ENCODE assay signal across 23 cellular contexts in the genomic region with DNA sequence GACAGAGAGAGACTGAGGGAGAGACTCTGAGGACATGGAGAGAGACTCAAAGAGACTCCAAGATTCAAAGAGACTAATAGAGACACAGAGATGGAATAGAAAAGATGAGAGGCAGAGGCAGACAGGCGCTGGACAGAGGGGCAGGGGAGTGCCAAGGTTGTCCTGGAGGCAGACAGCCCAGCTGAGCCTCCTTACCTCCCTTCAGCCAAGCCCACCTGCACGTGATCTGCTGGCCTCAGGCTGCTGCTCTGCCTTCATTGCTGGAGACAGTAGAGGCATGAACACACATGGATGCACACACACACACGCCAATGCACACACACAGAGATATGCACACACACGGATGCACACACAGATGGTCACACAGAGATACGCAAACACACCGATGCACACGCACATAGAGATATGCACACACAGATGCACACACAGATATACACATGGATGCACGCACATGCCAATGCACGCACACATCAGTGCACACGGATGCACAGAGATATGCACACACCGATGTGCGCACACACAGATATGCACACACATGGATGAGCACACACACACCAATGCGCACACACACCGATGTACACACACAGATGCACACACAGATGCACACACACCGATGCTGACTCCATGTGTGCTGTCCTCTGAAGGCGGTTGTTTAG. TPM values are rescaled to one million over a fixed set of nuclear protein-coding genes. Genes with fewer than 3 reads are reported as not detected.
DNase-seq lines count a peak whose midpoint lies in the region; ATAC-seq, FAIRE-seq and TF ChIP-seq lines count a peak whose summit lies in the region.
"Had no signal": no experiment of that assay in that cellular context is flagged by ENCODE, and none has a peak within 500 bp of the region (broad histone marks: within the 10 kb centered on the region; RNA-seq: fewer than 3 reads in every experiment).

No MANE protein-coding gene starts in this region.

- 68% methylated on average over 16 of the region's 16 CpGs for WGBS in GM12878 (ENCODE audit: insufficient coverage, insufficient replicate concordance, low lambda C conversion rate, missing lambda C conversion rate)
- WGBS in stomach, 5 donors, result 84 to 90% (median 88%) methylated on average over 16 of the region's 16 CpGs

- H3K27me3 Mint-ChIP-seq in activated CD4-positive, alpha-beta memory T cell treated with anti-CD3 and anti-CD28 coated beads for 36 hours, result no peaks in the 10 kb centered on the region
- H3K27me3 Mint-ChIP-seq: CD4-positive, alpha-beta T cell had no signal

- H3K36me3 Mint-ChIP-seq in activated CD4-positive, alpha-beta memory T cell treated with anti-CD3 and anti-CD28 coated beads for 36 hours, result no peaks in the 10 kb centered on the region

- no peaks in the 10 kb centered on the region for H3K4me1 Mint-ChIP-seq in activated CD4-positive, alpha-beta memory T cell treated with anti-CD3 and anti-CD28 coated beads for 36 hours (ENCODE audit: low read depth)

- no peaks in the 10 kb centered on the region for H4K20me1 ChIP-seq in GM12878 (ENCODE audit: control insufficient read depth, insufficient read depth)

- CTCF ChIA-PET in HEK293 (lab: Yijun Ruan, JAX), result interaction anchor here (0.5 kb wide), 1 partner anchor 84 kb away, joined by 3 read pairs; no protein-coding TSS in a partner anchor
- CTCF ChIA-PET in GM12878 (lab: Yijun Ruan, JAX), result no interaction called here
- CTCF ChIA-PET in activated CD4-positive, alpha-beta memory T cell treated with anti-CD3 and anti-CD28 coated beads for 36 hours (lab: Charles Lee), result no interaction called here

- BruUV-seq in GM12878 (replicated peaks; lab: Mats Ljungman, UMichigan), result no TSS peak

- no peak for TF ChIP-seq CTCF in HEK293 (tag by site-specific recombination; IDR thresholded peaks at IDR 0.05)
- no peak for TF ChIP-seq CTCF in GM12878 (IDR thresholded peaks at IDR 0.05 in 2 of 3, conservative IDR thresholded peaks at IDR 0.05 in 1 of 3; ENCODE audit: control insufficient read depth in 2 of 3, extremely low read depth in 1 of 3, insufficient read depth in 1 of 3, low read depth in 3 of 3, low read length in 3 of 3)
- no peak for TF ChIP-seq CTCF in stomach (IDR thresholded peaks at IDR 0.05)

- H3K27ac ChIP-seq in HEK293 (ENCODE audit: extremely low read depth, low read depth, low read length), result no peak overlapping the region
- no peak overlapping the region for H3K27ac ChIP-seq in GM12878 (ENCODE audit: control insufficient read depth, insufficient read depth)
- H3K27ac ChIP-seq in stomach, result no peak overlapping the region
- H3K27ac ChIP-seq: GM23248, HL-60, KMS-11 had no signal

- H3K4me2 ChIP-seq in GM12878 (ENCODE audit: control insufficient read depth, insufficient read depth), result no peak overlapping the region
- H3K4me2 ChIP-seq: KMS-11 had no signal

- intact Hi-C loops in GM12878 (cut with micrococcal nuclease; ENCODE audit: unreplicated experiment), result no loop called here
- intact Hi-C loops in stomach (cut with DNase I; ENCODE audit: low total_unique reads), result no loop called here
- intact Hi-C loops in activated CD4-positive, alpha-beta memory T cell treated with anti-CD3 and anti-CD28 coated beads for 36 hours (cut with micrococcal nuclease), result no loop called here

- TF ChIP-seq POLR2A in GM12878 (IDR thresholded peaks at IDR 0.05; ENCODE audit: low read depth, low read length), result no peak
- TF ChIP-seq POLR2A in stomach (IDR thresholded peaks at IDR 0.05), result no peak

- POLR2A ChIA-PET in HEK293 (lab: Yijun Ruan, JAX), result no interaction called here
- POLR2A ChIA-PET in GM12878 (lab: Charles Lee), result no interaction called here
- POLR2A ChIA-PET in activated CD4-positive, alpha-beta memory T cell treated with anti-CD3 and anti-CD28 coated beads for 36 hours (lab: Charles Lee), result no interaction called here

- in situ Hi-C loops in GM12878 (cut with MboI), result no loop called here

- H3K27me3 ChIP-seq in GM12878 (replicated peaks in 1 of 2; ENCODE audit: control insufficient read depth in 2 of 2, insufficient read depth in 2 of 2, low read length in 1 of 2), result no peaks in the 10 kb centered on the region
- H3K27me3 ChIP-seq in stomach, result peaks cover 0 to 11% (median 5%) of the 10 kb centered on the region in 3 donors
- H3K27me3 ChIP-seq in MG63, result no peaks in the 10 kb centered on the region

- H3K4me3 Mint-ChIP-seq in activated CD4-positive, alpha-beta memory T cell treated with anti-CD3 and anti-CD28 coated beads for 36 hours, result no peak overlapping the region
- H3K4me3 Mint-ChIP-seq: CD4-positive, alpha-beta T cell; HFFc6 had no signal

- no peak overlapping the region for H3K4me3 ChIP-seq in HEK293 (ENCODE audit: low read depth, low read length)
- no peak overlapping the region for H3K4me3 ChIP-seq in GM12878
- no peak overlapping the region for H3K4me3 ChIP-seq in stomach
- H3K4me3 ChIP-seq in MG63, result no peak overlapping the region
- H3K4me3 ChIP-seq: GM23248 had no signal

- SMC1A ChIA-PET in GM12878 (lab: Charles Lee; ENCODE audit: uncharacterized antibody, unreplicated experiment), result no interaction called here

- no peaks in the 10 kb centered on the region for H3K9me3 ChIP-seq in HEK293 (ENCODE audit: control insufficient read depth, insufficient read depth, low read depth, low read length)
- H3K9me3 ChIP-seq in GM12878 (replicated peaks; ENCODE audit: control insufficient read depth, insufficient read depth, low read length), result no peaks in the 10 kb centered on the region
- H3K9me3 ChIP-seq in stomach, result no peaks in the 10 kb centered on the region
- no peaks in the 10 kb centered on the region for H3K9me3 ChIP-seq in MG63

- TF ChIP-seq EP300 in GM12878 (IDR thresholded peaks at IDR 0.05; ENCODE audit: borderline replicate concordance in 1 of 2, control insufficient read depth in 1 of 2, low read depth in 2 of 2, low read length in 2 of 2), result no peak
- TF ChIP-seq EP300 in stomach (IDR thresholded peaks at IDR 0.05), result no peak

- no peak overlapping the region for H3K27ac Mint-ChIP-seq in activated CD4-positive, alpha-beta memory T cell treated with anti-CD3 and anti-CD28 coated beads for 36 hours
- H3K27ac Mint-ChIP-seq: CD4-positive, alpha-beta T cell; HFFc6 had no signal

- no peaks in the 10 kb centered on the region for H3K9me3 Mint-ChIP-seq in activated CD4-positive, alpha-beta memory T cell treated with anti-CD3 and anti-CD28 coated beads for 36 hours
- H3K9me3 Mint-ChIP-seq: CD4-positive, alpha-beta T cell; HFFc6 had no signal

- H2AFZ ChIP-seq in GM12878 (ENCODE audit: control insufficient read depth, low read depth, low read length), result no peak overlapping the region
- H2AFZ ChIP-seq: GM23248 had no signal

- FAIRE-seq in GM12878 (lab: Jason Lieb, UNC), result no peak
- FAIRE-seq: GM12892 had no signal

- H3K79me2 ChIP-seq in GM12878 (ENCODE audit: control insufficient read depth, insufficient read depth, low read length), result no peaks in the 10 kb centered on the region

- no peak for ATAC-seq in GM12878
- ATAC-seq: Right ventricle myocardium inferior had no signal

- DNase-seq in GM12878 (ENCODE audit: low read depth, low spot score) (no peak), mesenteric fat pad (ENCODE audit: low spot score) (peak; percentile 69), stomach (peak; percentile 7), MG63 (no peak)
- DNase-seq in activated CD4-positive, alpha-beta memory T cell treated with anti-CD3 and anti-CD28 coated beads for 36 hours, result no peak
- DNase-seq in effector CD8-positive, alpha-beta T cell (lab: John Stamatoyannopoulos, UW), result no peak
- DNase-seq: ACHN; CD4-positive, alpha-beta T cell; DMS79; GM23248; HFFc6; NCI-H1105 treated with DMSO at 0.1 percent for 48 hours; NCI-H187 treated with DMSO at 0.1 percent for 48 hours; NCI-H2171 treated with DMSO at 0.1 percent for 48 hours; NCI-H774 had no signal

- RAD21 ChIA-PET in GM12878 (lab: Charles Lee; ENCODE audit: unreplicated experiment), result no interaction called here

- H3K9ac ChIP-seq in GM12878 (ENCODE audit: control insufficient read depth, insufficient read depth, low read length), result no peak overlapping the region
- H3K9ac ChIP-seq: GM23248, KMS-11 had no signal

- H3K4me1 ChIP-seq in HEK293 (ENCODE audit: control insufficient read depth, insufficient read depth, low read length), result no peaks in the 10 kb centered on the region
- no peaks in the 10 kb centered on the region for H3K4me1 ChIP-seq in GM12878 (ENCODE audit: control insufficient read depth, insufficient read depth, low read length)
- H3K4me1 ChIP-seq in stomach, result peaks cover 11 to 21% (median 16%) of the 10 kb centered on the region in 4 donors

- TF ChIP-seq RAD21 in GM12878 (IDR thresholded peaks at IDR 0.05; ENCODE audit: insufficient read depth, low read depth, low read length), result no peak

- H3K36me3 ChIP-seq in HEK293 (ENCODE audit: control insufficient read depth in 2 of 2, insufficient read depth in 1 of 2, low read length in 2 of 2) (no peaks in the 10 kb centered on the region), GM12878 (ENCODE audit: control insufficient read depth in 2 of 2, insufficient read depth in 2 of 2, low read length in 1 of 2) (no peaks in the 10 kb centered on the region), stomach (no peaks in the 10 kb centered on the region), MG63 (no peaks in the 10 kb centered on the region)

RNA-seq across cellular contexts. Expression of a gene that starts 3.3 kb away (rescaled TPM):
- not detected in 2 replicates for total RNA-seq in GM12878 (2013; cell fraction: nucleolus; rRNA removed)
- total RNA-seq in GM12878 (2014; rRNA removed) (not detected in 2 replicates), GM12878 (2014; rRNA removed; fragmentation: Illumina TruSeq; extraction: Trizol) (not detected in 2 replicates), GM12878 (2021) (not detected in 2 replicates), mesenteric fat pad (6.6 TPM), stomach (10 to 100 TPM in 1 of 5 donors, 1 to 10 TPM in 1, under 1 TPM in 1, not detected in 2; 0.45 to 14.9 (median 3.0) TPM)
- polyA plus RNA-seq in GM12878 (2011; ENCODE audit: low read depth), result not detected
- polyA plus RNA-seq in GM12878 (2011; rRNA removed) (not detected in 2 replicates), GM12878 (2014; fragmentation: Illumina TruSeq; extraction: Trizol) (not detected in 2 replicates), GM12878 (2014; fragmentation: Nextera tagmentation; extraction: Ambion mirVana) (not detected), GM12878 (2014; rRNA removed) (not detected in 2 replicates), GM12878 (2016; fragmentation: Nextera tagmentation; extraction: Ambion mirVana) (not detected), stomach (1 to 10 TPM; 3.1 to 8.0 (median 3.5) TPM)
- polyA plus RNA-seq in GM12878 (2011; cell fraction: cytosol; rRNA removed), result not detected in 2 replicates
- not detected in 2 replicates for polyA plus RNA-seq in GM12878 (2011; cell fraction: nucleus; rRNA removed)
- polyA plus RNA-seq in GM12878 (2012), result 0.14 TPM in 1 of 2 replicates, not detected in the other
- not detected in 2 replicates for polyA minus RNA-seq in GM12878 (2011; rRNA and poly(A)+ RNA removed)
- not detected in 2 replicates for polyA minus RNA-seq in GM12878 (2011; cell fraction: cytosol; rRNA and poly(A)+ RNA removed)
- not detected in 2 replicates for polyA minus RNA-seq in GM12878 (2011; cell fraction: nucleus; rRNA and poly(A)+ RNA removed)
- total RNA-seq in activated CD4-positive, alpha-beta memory T cell treated with anti-CD3 and anti-CD28 coated beads for 36 hours, result not detected
- not detected in 2 replicates for total RNA-seq in MG63 (2014; rRNA removed; shearing (Covaris generic); ENCODE audit: low replicate concordance)
- total RNA-seq: CD4-positive, alpha-beta T cell; G401; MCF 10A had no signal

RNA-seq across cellular contexts. Expression of a gene that starts 13.7 kb away (rescaled TPM):
- total RNA-seq in GM12878 (2013; cell fraction: nucleolus; rRNA removed), result not detected in 2 replicates
- total RNA-seq in GM12878 (2014; rRNA removed), result not detected in 2 replicates
- total RNA-seq in GM12878 (2014; rRNA removed; fragmentation: Illumina TruSeq; extraction: Trizol), result not detected in 2 replicates
- not detected in 2 replicates for total RNA-seq in GM12878 (2021)
- polyA plus RNA-seq in GM12878 (2011; ENCODE audit: low read depth), result not detected
- polyA plus RNA-seq in GM12878 (2011; rRNA removed), result not detected in 2 replicates
- not detected in 2 replicates for polyA plus RNA-seq in GM12878 (2011; cell fraction: cytosol; rRNA removed)
- polyA plus RNA-seq in GM12878 (2011; cell fraction: nucleus; rRNA removed), result not detected in 2 replicates
- not detected in 2 replicates for polyA plus RNA-seq in GM12878 (2012)
- not detected in 2 replicates for polyA plus RNA-seq in GM12878 (2014; fragmentation: Illumina TruSeq; extraction: Trizol)
- not detected for polyA plus RNA-seq in GM12878 (2014; fragmentation: Nextera tagmentation; extraction: Ambion mirVana)
- polyA plus RNA-seq in GM12878 (2014; rRNA removed), result not detected in 2 replicates
- polyA plus RNA-seq in GM12878 (2016; fragmentation: Nextera tagmentation; extraction: Ambion mirVana), result not detected
- not detected in 2 replicates for polyA minus RNA-seq in GM12878 (2011; rRNA and poly(A)+ RNA removed)
- polyA minus RNA-seq in GM12878 (2011; cell fraction: cytosol; rRNA and poly(A)+ RNA removed), result not detected in 2 replicates
- polyA minus RNA-seq in GM12878 (2011; cell fraction: nucleus; rRNA and poly(A)+ RNA removed), result not detected in 2 replicates
- 0.35 TPM for total RNA-seq in mesenteric fat pad
- not detected for total RNA-seq in stomach
- polyA plus RNA-seq in stomach, result under 1 TPM in 1 of 3 donors, not detected in 2; 0.10 TPM
- total RNA-seq in activated CD4-positive, alpha-beta memory T cell treated with anti-CD3 and anti-CD28 coated beads for 36 hours, result under 1 TPM; 0.29 to 0.56 TPM
- total RNA-seq in MG63 (2014; rRNA removed; shearing (Covaris generic); ENCODE audit: low replicate concordance), result not detected in 2 replicates
- total RNA-seq: CD4-positive, alpha-beta T cell; G401; GM23248; HFFc6; MCF 10A; Right ventricle myocardium inferior had no signal
- polyA plus RNA-seq: GM23248 had no signal

RNA-seq across cellular contexts. Expression of a gene that starts 39.2 kb away (rescaled TPM):
- total RNA-seq in GM12878 (2013; cell fraction: nucleolus; rRNA removed), result not detected in 2 replicates
- total RNA-seq in GM12878 (2014; rRNA removed) (not detected in 2 replicates), GM12878 (2014; rRNA removed; fragmentation: Illumina TruSeq; extraction: Trizol) (not detected in 2 replicates), GM12878 (2021) (not detected in 2 replicates), mesenteric fat pad (not detected), stomach (1 to 10 TPM in 1 of 5 donors, not detected in 4; 1.9 TPM)
- not detected for polyA plus RNA-seq in GM12878 (2011; ENCODE audit: low read depth)
- polyA plus RNA-seq in GM12878 (2011; rRNA removed) (not detected in 2 replicates), GM12878 (2014; fragmentation: Illumina TruSeq; extraction: Trizol) (0.07 TPM in 1 of 2 replicates, not detected in the other), GM12878 (2014; fragmentation: Nextera tagmentation; extraction: Ambion mirVana) (not detected), GM12878 (2014; rRNA removed) (not detected in 2 replicates), GM12878 (2016; fragmentation: Nextera tagmentation; extraction: Ambion mirVana) (under 1 TPM; 0.21 to 0.24 TPM), stomach (under 1 TPM in 1 of 3 donors, not detected in 2; 0.08 TPM)
- not detected in 2 replicates for polyA plus RNA-seq in GM12878 (2011; cell fraction: cytosol; rRNA removed)
- polyA plus RNA-seq in GM12878 (2011; cell fraction: nucleus; rRNA removed), result not detected in 2 replicates
- 0.09 and 0.14 TPM in 2 replicates for polyA plus RNA-seq in GM12878 (2012)
- polyA minus RNA-seq in GM12878 (2011; rRNA and poly(A)+ RNA removed), result not detected in 2 replicates
- not detected in 2 replicates for polyA minus RNA-seq in GM12878 (2011; cell fraction: cytosol; rRNA and poly(A)+ RNA removed)
- not detected in 2 replicates for polyA minus RNA-seq in GM12878 (2011; cell fraction: nucleus; rRNA and poly(A)+ RNA removed)
- total RNA-seq in activated CD4-positive, alpha-beta memory T cell treated with anti-CD3 and anti-CD28 coated beads for 36 hours, result not detected
- not detected in 2 replicates for total RNA-seq in MG63 (2014; rRNA removed; shearing (Covaris generic); ENCODE audit: low replicate concordance)
- total RNA-seq: CD4-positive, alpha-beta T cell; G401; GM23248; HFFc6; MCF 10A; NCI-H460; Right ventricle myocardium inferior had no signal
- polyA plus RNA-seq: GM23248 had no signal

Comparison
In these comparisons a context has a peak if more than half of its experiments do, and no peak if none do; other contexts are left out.
1. DNase-seq: peak in mesenteric fat pad (single experiment) and stomach (single experiment); none in GM12878 (single experiment), activated CD4-positive, alpha-beta memory T cell treated with anti-CD3 and anti-CD28 coated beads for 36 hours (single experiment), MG63 (single experiment) and effector CD8-positive, alpha-beta T cell (single experiment).